ENCODE assay signal across 15 cellular contexts in genomic region chr16:3067929-3068288, GRCh38. TPM values are rescaled to one million over a fixed set of nuclear protein-coding genes. Genes with fewer than 3 reads are reported as not detected.
A peak's percentile ranks its signal among the peaks of the same experiment; 100 is the strongest.
DNase-seq lines count a peak whose midpoint lies in the region; ATAC-seq, FAIRE-seq and TF ChIP-seq lines count a peak whose summit lies in the region.
"Had no signal": no experiment of that assay in that cellular context is flagged by ENCODE, and none has a peak within 500 bp of the region (broad histone marks: within the 10 kb centered on the region; RNA-seq: fewer than 3 reads in every experiment).

No MANE protein-coding gene starts in this region.

- no peak overlapping the region for H2BK12ac ChIP-seq in neuronal stem cell (ENCODE audit: low read length)

- peak overlapping the region; percentile 28 for H2AK5ac ChIP-seq in neuronal stem cell (ENCODE audit: low read depth, low read length)

- TF ChIP-seq CTCF in GM12878 (IDR thresholded peaks at IDR 0.05 in 2 of 3, conservative IDR thresholded peaks at IDR 0.05 in 1 of 3; ENCODE audit: control insufficient read depth in 2 of 3, extremely low read depth in 1 of 3, insufficient read depth in 1 of 3, low read depth in 3 of 3, low read length in 3 of 3): no peak

- TF ChIP-seq RAD21 in GM12878 (IDR thresholded peaks at IDR 0.05; ENCODE audit: insufficient read depth, low read depth, low read length): no peak

- H3K4me1 ChIP-seq in CD4-positive, alpha-beta memory T cell (ENCODE audit: insufficient read depth, low read length): peaks cover 78% of the 10 kb centered on the region
- peaks cover 19% of the 10 kb centered on the region for H3K4me1 ChIP-seq in GM12878 (ENCODE audit: control insufficient read depth, insufficient read depth, low read length)
- H3K4me1 ChIP-seq in neuronal stem cell (ENCODE audit: control insufficient read depth in 2 of 2, insufficient read depth in 1 of 2, low read depth in 1 of 2, low read length in 2 of 2): peaks cover 0 to 3% of the 10 kb centered on the region in 2 donors
- peaks cover 13% of the 10 kb centered on the region for H3K4me1 ChIP-seq in SJCRH30

- peak overlapping the region; percentile 60; the same call in 1 of the 2 replicates for H3K9ac ChIP-seq in GM12878 (ENCODE audit: control insufficient read depth, insufficient read depth, low read length)
- H3K9ac ChIP-seq in neuronal stem cell (ENCODE audit: low read depth, low read length, poor library complexity): no peak overlapping the region

- peaks cover 44 to 94% (median 61%) of the 10 kb centered on the region in 4 donors for H3K4me1 Mint-ChIP-seq in CD4-positive, alpha-beta memory T cell

- CTCF ChIA-PET in CD4-positive, alpha-beta memory T cell (lab: Charles Lee; ENCODE audit: partially characterized antibody): interaction anchor here (2.7 to 13.3 kb wide), 3 partner anchors 9 to 61 kb away, joined by 13 to 249 read pairs (median 17); partner anchors contain the start of gene ZSCAN10
- CTCF ChIA-PET in GM12878 (lab: Yijun Ruan, JAX): interaction anchor here (1.1 to 5.5 kb wide), 2 partner anchors 9 to 98 kb away, joined by 3 to 39 read pairs; no protein-coding TSS in a partner anchor

- in situ Hi-C loops in GM12878 (cut with MboI): no loop called here

- no peaks in the 10 kb centered on the region for H3K27me3 ChIP-seq in CD4-positive, alpha-beta memory T cell (ENCODE audit: insufficient read depth, low read length)
- H3K27me3 ChIP-seq in GM12878 (replicated peaks in 1 of 2; ENCODE audit: control insufficient read depth in 2 of 2, insufficient read depth in 2 of 2, low read length in 1 of 2): no peaks in the 10 kb centered on the region
- H3K27me3 ChIP-seq in neuronal stem cell (ENCODE audit: control insufficient read depth in 3 of 3, insufficient read depth in 3 of 3, low read depth in 1 of 3, low read length in 3 of 3): peaks cover 0 to 28% (median 0%) of the 10 kb centered on the region in 3 experiments
- no peaks in the 10 kb centered on the region for H3K27me3 ChIP-seq in SJCRH30

- peaks cover 0 to 5% (median 0%) of the 10 kb centered on the region in 8 donors for H3K9me3 Mint-ChIP-seq in CD4-positive, alpha-beta memory T cell

- H3K36me3 Mint-ChIP-seq in CD4-positive, alpha-beta memory T cell: peaks cover 46 to 49% of the 10 kb centered on the region in 2 donors

- no peak overlapping the region for H3K23ac ChIP-seq in neuronal stem cell (ENCODE audit: low read depth, low read length, poor library complexity)

- POLR2A ChIA-PET in CD4-positive, alpha-beta memory T cell (lab: Charles Lee; ENCODE audit: partially characterized antibody): interaction anchor here (0.6 to 8.8 kb wide), 13 partner anchors 8 to 91 kb away, joined by 3 to 217 read pairs (median 6); partner anchors contain the start of genes TNFRSF12A, ZNF213 and ZSCAN10
- POLR2A ChIA-PET in GM12878 (lab: Charles Lee): interaction anchor here (0.9 kb wide), 1 partner anchor 10 kb away, joined by 4 read pairs; no protein-coding TSS in a partner anchor

- no peak for TF ChIP-seq EP300 in GM12878 (IDR thresholded peaks at IDR 0.05; ENCODE audit: borderline replicate concordance in 1 of 2, control insufficient read depth in 1 of 2, low read depth in 2 of 2, low read length in 2 of 2)

- no TSS peak for BruUV-seq in GM12878 (replicated peaks; lab: Mats Ljungman, UMichigan)

- H3K18ac ChIP-seq in neuronal stem cell (ENCODE audit: low read length): peak overlapping the region; percentile 51

- H3K9me3 ChIP-seq in CD4-positive, alpha-beta memory T cell (ENCODE audit: control insufficient read depth in 1 of 2, low read length in 2 of 2): no peaks in the 10 kb centered on the region
- no peaks in the 10 kb centered on the region for H3K9me3 ChIP-seq in GM12878 (replicated peaks; ENCODE audit: control insufficient read depth, insufficient read depth, low read length)
- no peaks in the 10 kb centered on the region for H3K9me3 ChIP-seq in neuronal stem cell (replicated peaks in 1 of 2; ENCODE audit: control insufficient read depth in 2 of 2, insufficient read depth in 1 of 2, low read depth in 1 of 2, low read length in 2 of 2)
- H3K9me3 ChIP-seq in SJCRH30 (replicated peaks): no peaks in the 10 kb centered on the region
- H3K9me3 ChIP-seq: Caco-2 had no signal

- no peak overlapping the region for H4K91ac ChIP-seq in neuronal stem cell (ENCODE audit: low read depth, low read length, poor library complexity)

- H2BK5ac ChIP-seq in neuronal stem cell (ENCODE audit: low read length): no peak overlapping the region

- TF ChIP-seq POLR2A in GM12891 (IDR thresholded peaks at IDR 0.05; ENCODE audit: low read depth, low read length) (no peak), GM12878 (IDR thresholded peaks at IDR 0.05; ENCODE audit: low read depth, low read length) (no peak)

- RAD21 ChIA-PET in GM12878 (lab: Charles Lee; ENCODE audit: unreplicated experiment): interaction anchor here (0.7 kb wide), 1 partner anchor 10 kb away, joined by 3 read pairs; no protein-coding TSS in a partner anchor

- peak overlapping the region; percentile 98 for H3K27ac ChIP-seq in CD4-positive, alpha-beta memory T cell (ENCODE audit: low read depth, low read length)
- H3K27ac ChIP-seq in GM12878 (ENCODE audit: control insufficient read depth, insufficient read depth): peak overlapping the region; percentile 48; the same call in 1 of the 2 replicates
- no peak overlapping the region for H3K27ac ChIP-seq in neuronal stem cell (replicated peaks; ENCODE audit: low read length)
- H3K27ac ChIP-seq in SJCRH30: no peak overlapping the region

- peak; percentile 7; the same call in 2 of the 3 replicates for ATAC-seq in GM12878
- ATAC-seq in GM19397 (IDR thresholded peaks at IDR 0.05; ENCODE audit: unreplicated experiment): no peak
- ATAC-seq: Panc1, right cardiac atrium had no signal

- intact Hi-C loops in CD4-positive, alpha-beta memory T cell (cut with micrococcal nuclease): no loop called here
- intact Hi-C loops in GM12878 (cut with micrococcal nuclease; ENCODE audit: unreplicated experiment): no loop called here

- H2AFZ ChIP-seq in GM12878 (ENCODE audit: control insufficient read depth, low read depth, low read length) (no peak overlapping the region), neuronal stem cell (ENCODE audit: low read length) (no peak overlapping the region)

- FAIRE-seq in GM12891 (lab: Jason Lieb, UNC) (peak; percentile 48), GM12878 (lab: Jason Lieb, UNC) (no peak)

- no peak overlapping the region for H4K8ac ChIP-seq in neuronal stem cell (ENCODE audit: low read depth, low read length)

- peaks cover 21% of the 10 kb centered on the region for H3K36me3 ChIP-seq in CD4-positive, alpha-beta memory T cell (ENCODE audit: insufficient read depth, low read length)
- H3K36me3 ChIP-seq in GM12878 (ENCODE audit: control insufficient read depth in 2 of 2, insufficient read depth in 2 of 2, low read length in 1 of 2) (no peaks in the 10 kb centered on the region; a peak in 2 of 4 replicates), neuronal stem cell (replicated peaks in 1 of 2; ENCODE audit: control insufficient read depth in 2 of 2, insufficient read depth in 2 of 2, low read length in 2 of 2) (no peaks in the 10 kb centered on the region), SJCRH30 (peaks cover 18% of the 10 kb centered on the region)

- peak overlapping the region; percentile 2; the same call in 1 of the 2 replicates for H3K4me2 ChIP-seq in GM12878 (ENCODE audit: control insufficient read depth, insufficient read depth)
- H3K4me2 ChIP-seq in neuronal stem cell (ENCODE audit: insufficient read depth, low read length, poor library complexity, severe bottlenecking): no peak overlapping the region

- H3K4me3 ChIP-seq in CD4-positive, alpha-beta memory T cell (ENCODE audit: low read length in 2 of 2): peak overlapping the region; percentile 98
- H3K4me3 ChIP-seq in GM12878 (peak overlapping the region; percentile 44; the same call in 1 of the 2 replicates), neuronal stem cell (ENCODE audit: low read length in 2 of 2) (no peak overlapping the region), SJCRH30 (no peak overlapping the region)

- SMC1A ChIA-PET in GM12878 (lab: Charles Lee; ENCODE audit: uncharacterized antibody, unreplicated experiment): interaction anchor here (6.1 kb wide), 1 partner anchor 8 kb away, joined by 52 read pairs; no protein-coding TSS in a partner anchor

- H4K20me1 ChIP-seq in GM12878 (ENCODE audit: control insufficient read depth, insufficient read depth): no peaks in the 10 kb centered on the region

- peak overlapping the region; percentile 96 to 100 (median 99) for H3K4me3 Mint-ChIP-seq in CD4-positive, alpha-beta memory T cell

- H3K4ac ChIP-seq in neuronal stem cell (ENCODE audit: low read length): no peak overlapping the region

- H3K79me1 ChIP-seq in neuronal stem cell (ENCODE audit: low read depth, low read length): no peaks in the 10 kb centered on the region

- no peak overlapping the region for H2BK15ac ChIP-seq in neuronal stem cell (ENCODE audit: low read length)

- H3K27me3 Mint-ChIP-seq in CD4-positive, alpha-beta memory T cell: no peaks in the 10 kb centered on the region

- no peak overlapping the region for H3K14ac ChIP-seq in neuronal stem cell (ENCODE audit: low read length)

- peak overlapping the region; percentile 91 to 99 (median 97) for H3K27ac Mint-ChIP-seq in CD4-positive, alpha-beta memory T cell

- peak in 2 of 5 donors; percentile 20 to 40 for DNase-seq in CD4-positive, alpha-beta memory T cell
- DNase-seq in GM12891 (ENCODE audit: insufficient read length, low spot score) (no peak), GM12878 (ENCODE audit: low read depth, low spot score) (no peak), neuronal stem cell (ENCODE audit: low spot score) (no peak), AG08396 (ENCODE audit: low spot score) (no peak), SJCRH30 (no peak)
- DNase-seq: Caco-2; effector CD4-positive, alpha-beta T cell; foreskin fibroblast; NCI-H446 treated with DMSO at 0.1 percent for 48 hours had no signal

- peaks cover 25% of the 10 kb centered on the region for H3K79me2 ChIP-seq in GM12878 (ENCODE audit: control insufficient read depth, insufficient read depth, low read length)

- 75% methylated on average over 6 of the region's 6 CpGs for WGBS in GM12878 (ENCODE audit: insufficient coverage, insufficient replicate concordance, low lambda C conversion rate, missing lambda C conversion rate)
- no CpG with 5 or more reads among the region's 6 CpGs for WGBS in neuronal stem cell (ENCODE audit: extremely low coverage in 2 of 2, insufficient read length in 2 of 2, insufficient replicate concordance in 1 of 2), 2 donors

- no peak overlapping the region for H2BK120ac ChIP-seq in neuronal stem cell (ENCODE audit: low read depth, low read length)

RNA-seq across cellular contexts. Expression of gene IL32, which starts 2.5 kb away (rescaled TPM):
- 100 to 1,000 TPM; 752 to 810 TPM for total RNA-seq in CD4-positive, alpha-beta memory T cell
- polyA plus RNA-seq in CD4-positive, alpha-beta memory T cell: 1,000 to 10,000 TPM; 3,111 to 3,174 TPM
- polyA plus RNA-seq in GM12891 (2012; ENCODE audit: low read depth, missing spikeins): 512 TPM
- 76.5 and 84.9 TPM in 2 replicates for total RNA-seq in GM12878 (2013; cell fraction: nucleolus; rRNA removed)
- total RNA-seq in GM12878 (2014; rRNA removed) (61.5 and 70.0 TPM in 2 replicates), GM12878 (2014; rRNA removed; fragmentation: Illumina TruSeq; extraction: Trizol) (25.8 and 27.0 TPM in 2 replicates), GM12878 (2021) (69.5 and 72.6 TPM in 2 replicates)
- 89.9 TPM for polyA plus RNA-seq in GM12878 (2011; ENCODE audit: low read depth)
- polyA plus RNA-seq in GM12878 (2011; rRNA removed) (92.5 and 122 TPM in 2 replicates), GM12878 (2014; fragmentation: Illumina TruSeq; extraction: Trizol) (30.5 and 54.4 TPM in 2 replicates), GM12878 (2014; fragmentation: Nextera tagmentation; extraction: Ambion mirVana) (10 to 100 TPM; 44.8 to 49.3 TPM), GM12878 (2014; rRNA removed) (74.1 and 82.0 TPM in 2 replicates), GM12878 (2016; fragmentation: Nextera tagmentation; extraction: Ambion mirVana) (10 to 100 TPM; 51.1 to 57.2 TPM)
- 206 and 287 TPM in 2 replicates for polyA plus RNA-seq in GM12878 (2011; cell fraction: cytosol; rRNA removed)
- polyA plus RNA-seq in GM12878 (2011; cell fraction: nucleus; rRNA removed): 208 and 325 TPM in 2 replicates
- polyA plus RNA-seq in GM12878 (2012): 178 and 191 TPM in 2 replicates
- polyA minus RNA-seq in GM12878 (2011; rRNA and poly(A)+ RNA removed): 37.9 and 97.9 TPM in 2 replicates
- 52.2 and 53.5 TPM in 2 replicates for polyA minus RNA-seq in GM12878 (2011; cell fraction: cytosol; rRNA and poly(A)+ RNA removed)
- polyA minus RNA-seq in GM12878 (2011; cell fraction: nucleus; rRNA and poly(A)+ RNA removed): 55.2 and 62.4 TPM in 2 replicates
- polyA plus RNA-seq in neuronal stem cell (2013, experiment 1 of 2): 0.81 TPM
- 0.69 TPM for polyA plus RNA-seq in neuronal stem cell (2013, experiment 2 of 2)
- 158 and 177 TPM in 2 replicates for total RNA-seq in SJCRH30 (2014; rRNA removed; shearing (Covaris generic))

RNA-seq across cellular contexts. Expression of gene MMP25, which starts 21.5 kb away (rescaled TPM):
- total RNA-seq in CD4-positive, alpha-beta memory T cell: 1 to 10 TPM; 2.9 to 3.0 TPM
- under 1 TPM; 0.52 to 0.91 TPM for polyA plus RNA-seq in CD4-positive, alpha-beta memory T cell
- polyA plus RNA-seq in GM12891 (2012; ENCODE audit: low read depth, missing spikeins): 0.68 TPM
- total RNA-seq in GM12878 (2013; cell fraction: nucleolus; rRNA removed): 0.19 and 0.24 TPM in 2 replicates
- total RNA-seq in GM12878 (2014; rRNA removed) (0.11 and 0.33 TPM in 2 replicates), GM12878 (2014; rRNA removed; fragmentation: Illumina TruSeq; extraction: Trizol) (0.18 and 0.31 TPM in 2 replicates), GM12878 (2021) (0.31 and 0.35 TPM in 2 replicates)
- polyA plus RNA-seq in GM12878 (2011; ENCODE audit: low read depth): not detected
- polyA plus RNA-seq in GM12878 (2011; rRNA removed) (0.01 and 0.03 TPM in 2 replicates), GM12878 (2014; fragmentation: Illumina TruSeq; extraction: Trizol) (0.06 TPM in 1 of 2 replicates, not detected in the other), GM12878 (2014; fragmentation: Nextera tagmentation; extraction: Ambion mirVana) (under 1 TPM in 1 of 2 experiments, not detected in 1; 0.04 TPM), GM12878 (2014; rRNA removed) (0.35 and 0.39 TPM in 2 replicates), GM12878 (2016; fragmentation: Nextera tagmentation; extraction: Ambion mirVana) (under 1 TPM; 0.13 to 0.36 TPM)
- 0.01 and 0.05 TPM in 2 replicates for polyA plus RNA-seq in GM12878 (2011; cell fraction: cytosol; rRNA removed)
- polyA plus RNA-seq in GM12878 (2011; cell fraction: nucleus; rRNA removed): 0.42 and 0.53 TPM in 2 replicates
- polyA plus RNA-seq in GM12878 (2012): 0.83 and 1.1 TPM in 2 replicates
- polyA minus RNA-seq in GM12878 (2011; rRNA and poly(A)+ RNA removed): 0.07 and 0.67 TPM in 2 replicates
- 0.27 TPM in 1 of 2 replicates, not detected in the other for polyA minus RNA-seq in GM12878 (2011; cell fraction: cytosol; rRNA and poly(A)+ RNA removed)
- polyA minus RNA-seq in GM12878 (2011; cell fraction: nucleus; rRNA and poly(A)+ RNA removed): 0.60 and 0.67 TPM in 2 replicates
- polyA plus RNA-seq in neuronal stem cell (2013, experiment 1 of 2): 0.28 TPM
- polyA plus RNA-seq in neuronal stem cell (2013, experiment 2 of 2): 0.26 TPM
- total RNA-seq in SJCRH30 (2014; rRNA removed; shearing (Covaris generic)): 0.06 and 0.13 TPM in 2 replicates

RNA-seq across cellular contexts. Expression of gene BICDL2, which starts 31.2 kb away (rescaled TPM):
- total RNA-seq in CD4-positive, alpha-beta memory T cell: not detected
- not detected for polyA plus RNA-seq in CD4-positive, alpha-beta memory T cell
- polyA plus RNA-seq in GM12891 (2012; ENCODE audit: low read depth, missing spikeins): 0.37 TPM
- not detected in 2 replicates for total RNA-seq in GM12878 (2013; cell fraction: nucleolus; rRNA removed)
- total RNA-seq in GM12878 (2014; rRNA removed) (not detected in 2 replicates), GM12878 (2014; rRNA removed; fragmentation: Illumina TruSeq; extraction: Trizol) (not detected in 2 replicates), GM12878 (2021) (not detected in 2 replicates)
- 0.14 TPM for polyA plus RNA-seq in GM12878 (2011; ENCODE audit: low read depth)
- polyA plus RNA-seq in GM12878 (2011; rRNA removed) (not detected in 2 replicates), GM12878 (2014; fragmentation: Illumina TruSeq; extraction: Trizol) (not detected in 2 replicates), GM12878 (2014; fragmentation: Nextera tagmentation; extraction: Ambion mirVana) (not detected), GM12878 (2014; rRNA removed) (not detected in 2 replicates), GM12878 (2016; fragmentation: Nextera tagmentation; extraction: Ambion mirVana) (not detected)
- polyA plus RNA-seq in GM12878 (2011; cell fraction: cytosol; rRNA removed): 0.01 TPM in 1 of 2 replicates, not detected in the other
- not detected in 2 replicates for polyA plus RNA-seq in GM12878 (2011; cell fraction: nucleus; rRNA removed)
- 0.20 and 0.36 TPM in 2 replicates for polyA plus RNA-seq in GM12878 (2012)
- polyA minus RNA-seq in GM12878 (2011; rRNA and poly(A)+ RNA removed): not detected in 2 replicates
- not detected in 2 replicates for polyA minus RNA-seq in GM12878 (2011; cell fraction: cytosol; rRNA and poly(A)+ RNA removed)
- polyA minus RNA-seq in GM12878 (2011; cell fraction: nucleus; rRNA and poly(A)+ RNA removed): not detected in 2 replicates
- not detected for polyA plus RNA-seq in neuronal stem cell (2013, experiment 1 of 2)
- not detected for polyA plus RNA-seq in neuronal stem cell (2013, experiment 2 of 2)
- total RNA-seq in SJCRH30 (2014; rRNA removed; shearing (Covaris generic)): not detected in 2 replicates
- total RNA-seq: HT1080, right cardiac atrium had no signal
- polyA plus RNA-seq: right cardiac atrium had no signal

RNA-seq across cellular contexts. Expression of gene ZSCAN10, which starts 31.2 kb away (rescaled TPM):
- total RNA-seq in CD4-positive, alpha-beta memory T cell: under 1 TPM in 1 of 2 experiments, not detected in 1; 0.15 TPM
- polyA plus RNA-seq in CD4-positive, alpha-beta memory T cell: not detected
- polyA plus RNA-seq in GM12891 (2012; ENCODE audit: low read depth, missing spikeins): 0.06 TPM
- total RNA-seq in GM12878 (2013; cell fraction: nucleolus; rRNA removed): 0.22 TPM in 1 of 2 replicates, not detected in the other
- total RNA-seq in GM12878 (2014; rRNA removed): 0.06 TPM in 1 of 2 replicates, not detected in the other
- total RNA-seq in GM12878 (2014; rRNA removed; fragmentation: Illumina TruSeq; extraction: Trizol): not detected in 2 replicates
- total RNA-seq in GM12878 (2021): not detected in 2 replicates
- not detected for polyA plus RNA-seq in GM12878 (2011; ENCODE audit: low read depth)
- polyA plus RNA-seq in GM12878 (2011; rRNA removed): not detected in 2 replicates
- 0.01 and 0.05 TPM in 2 replicates for polyA plus RNA-seq in GM12878 (2011; cell fraction: cytosol; rRNA removed)
- polyA plus RNA-seq in GM12878 (2011; cell fraction: nucleus; rRNA removed): 0.07 and 0.15 TPM in 2 replicates
- polyA plus RNA-seq in GM12878 (2012): 0.06 TPM in 1 of 2 replicates, not detected in the other
- polyA plus RNA-seq in GM12878 (2014; fragmentation: Illumina TruSeq; extraction: Trizol): not detected in 2 replicates
- not detected for polyA plus RNA-seq in GM12878 (2014; fragmentation: Nextera tagmentation; extraction: Ambion mirVana)
- 0.06 TPM in 1 of 2 replicates, not detected in the other for polyA plus RNA-seq in GM12878 (2014; rRNA removed)
- under 1 TPM in 1 of 2 experiments, not detected in 1; 0.33 TPM for polyA plus RNA-seq in GM12878 (2016; fragmentation: Nextera tagmentation; extraction: Ambion mirVana)
- polyA minus RNA-seq in GM12878 (2011; rRNA and poly(A)+ RNA removed): not detected in 2 replicates
- polyA minus RNA-seq in GM12878 (2011; cell fraction: cytosol; rRNA and poly(A)+ RNA removed): not detected in 2 replicates
- not detected in 2 replicates for polyA minus RNA-seq in GM12878 (2011; cell fraction: nucleus; rRNA and poly(A)+ RNA removed)
- polyA plus RNA-seq in neuronal stem cell (2013, experiment 1 of 2): 1.1 TPM
- polyA plus RNA-seq in neuronal stem cell (2013, experiment 2 of 2): 1.1 TPM
- total RNA-seq in SJCRH30 (2014; rRNA removed; shearing (Covaris generic)): 0.73 and 0.76 TPM in 2 replicates
- total RNA-seq: activated CD8-positive, alpha-beta memory T cell treated with anti-CD3 and anti-CD28 coated beads for 36 hours; Caco-2; HT1080; right cardiac atrium had no signal
- polyA plus RNA-seq: right cardiac atrium had no signal

RNA-seq across cellular contexts. Expression of gene THOC6, which starts 44.1 kb away (rescaled TPM):
- total RNA-seq in CD4-positive, alpha-beta memory T cell: 10 to 100 TPM; 18.4 to 22.5 TPM
- polyA plus RNA-seq in CD4-positive, alpha-beta memory T cell: 10 to 100 TPM; 41.4 to 48.8 TPM
- polyA plus RNA-seq in GM12891 (2012; ENCODE audit: low read depth, missing spikeins): 15.4 TPM
- 8.7 and 11.1 TPM in 2 replicates for total RNA-seq in GM12878 (2013; cell fraction: nucleolus; rRNA removed)
- total RNA-seq in GM12878 (2014; rRNA removed) (21.6 and 28.5 TPM in 2 replicates), GM12878 (2014; rRNA removed; fragmentation: Illumina TruSeq; extraction: Trizol) (15.1 and 15.9 TPM in 2 replicates), GM12878 (2021) (31.6 and 33.1 TPM in 2 replicates)
- 12.2 TPM for polyA plus RNA-seq in GM12878 (2011; ENCODE audit: low read depth)
- polyA plus RNA-seq in GM12878 (2011; rRNA removed) (15.5 and 27.3 TPM in 2 replicates), GM12878 (2014; fragmentation: Illumina TruSeq; extraction: Trizol) (4.8 and 14.3 TPM in 2 replicates), GM12878 (2014; fragmentation: Nextera tagmentation; extraction: Ambion mirVana) (1 to 10 TPM; 1.0 to 2.4 TPM), GM12878 (2014; rRNA removed) (31.7 and 35.2 TPM in 2 replicates), GM12878 (2016; fragmentation: Nextera tagmentation; extraction: Ambion mirVana) (10 to 100 TPM; 53.7 to 54.4 TPM)
- polyA plus RNA-seq in GM12878 (2011; cell fraction: cytosol; rRNA removed): 46.8 and 56.3 TPM in 2 replicates
- 79.2 and 92.0 TPM in 2 replicates for polyA plus RNA-seq in GM12878 (2011; cell fraction: nucleus; rRNA removed)
- polyA plus RNA-seq in GM12878 (2012): 21.6 and 22.1 TPM in 2 replicates
- polyA minus RNA-seq in GM12878 (2011; rRNA and poly(A)+ RNA removed): 24.2 and 39.7 TPM in 2 replicates
- polyA minus RNA-seq in GM12878 (2011; cell fraction: cytosol; rRNA and poly(A)+ RNA removed): 15.9 and 22.9 TPM in 2 replicates
- polyA minus RNA-seq in GM12878 (2011; cell fraction: nucleus; rRNA and poly(A)+ RNA removed): 12.2 and 14.4 TPM in 2 replicates
- 24.2 TPM for polyA plus RNA-seq in neuronal stem cell (2013, experiment 1 of 2)
- polyA plus RNA-seq in neuronal stem cell (2013, experiment 2 of 2): 23.0 TPM
- 25.5 and 29.4 TPM in 2 replicates for total RNA-seq in SJCRH30 (2014; rRNA removed; shearing (Covaris generic))

Comparison
In these comparisons a context has a peak if more than half of its experiments do, and no peak if none do; other contexts are left out.
1. H3K27ac ChIP-seq: peak in CD4-positive, alpha-beta memory T cell (single experiment) and GM12878 (single experiment); none in neuronal stem cell (single experiment) and SJCRH30 (single experiment).
2. H3K4me3 ChIP-seq: peak in CD4-positive, alpha-beta memory T cell (2 of 2) and GM12878 (single experiment); none in neuronal stem cell (0 of 2) and SJCRH30 (single experiment).